Comparison of ENCODE assay signal across 1 cellular context in genomic region chr6:157017861-157018260, GRCh38.
TF ChIP-seq lines count a peak whose summit lies in the region.

No MANE protein-coding gene starts in this region.

TF ChIP-seq in GM12878, 131 proteins besides CTCF, POLR2A, EP300 and RAD21 (continued from another document):
- TF ChIP-seq ZNF592 (IDR thresholded peaks at IDR 0.05) (no peak), EED (IDR thresholded peaks at IDR 0.05; ENCODE audit: low read depth) (no peak), LARP7 (IDR thresholded peaks at IDR 0.05) (no peak), SREBF1 (IDR thresholded peaks at IDR 0.05; ENCODE audit: low read length) (no peak), ZBED1 (IDR thresholded peaks at IDR 0.05; ENCODE audit: borderline replicate concordance) (no peak), HDAC2 (IDR thresholded peaks at IDR 0.05) (no peak), RELA (IDR thresholded peaks at IDR 0.05; ENCODE audit: borderline replicate concordance, partially characterized antibody) (no peak), EZH2 (IDR thresholded peaks at IDR 0.05; ENCODE audit: borderline replicate concordance, control insufficient read depth, low read depth, low read length) (no peak), IKZF1 (conservative IDR thresholded peaks at IDR 0.05) (no peak), ZBTB33 (IDR thresholded peaks at IDR 0.05) (no peak), MEF2B (IDR thresholded peaks at IDR 0.05; ENCODE audit: partially characterized antibody, poor library complexity, severe bottlenecking) (no peak), RBBP5 (conservative IDR thresholded peaks at IDR 0.05) (no peak)
